ENCODE assay signal across 1 cellular context in the genomic region with DNA sequence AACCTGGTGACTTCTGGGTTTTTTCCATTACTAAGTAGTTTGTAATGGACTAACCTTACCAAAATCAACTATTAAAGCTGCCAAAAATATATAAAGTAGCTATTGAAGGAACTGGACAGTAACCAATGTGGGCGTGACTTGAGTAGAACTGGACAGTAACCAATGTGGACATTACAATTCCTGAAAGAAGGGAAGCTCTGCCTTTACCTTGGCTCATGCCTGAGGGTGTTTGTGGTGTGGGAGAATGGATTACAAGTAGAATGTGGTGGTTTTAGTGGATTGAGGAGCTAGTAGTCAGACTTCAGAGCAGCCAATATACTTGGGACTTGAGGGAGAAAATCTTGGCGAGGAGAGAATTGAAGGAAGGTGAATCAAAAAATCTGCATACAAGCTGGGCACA.
TF ChIP-seq lines count a peak whose summit lies in the region.

No MANE protein-coding gene starts in this region.

TF ChIP-seq in H1, 55 proteins besides CTCF, POLR2A, EP300 and RAD21:
- TF ChIP-seq CEBPB (IDR thresholded peaks at IDR 0.05; ENCODE audit: low read depth, low read length) (no peak), JUND (IDR thresholded peaks at IDR 0.05; ENCODE audit: low read length) (no peak), CTBP2 (IDR thresholded peaks at IDR 0.05; ENCODE audit: borderline replicate concordance, insufficient read depth, insufficient read length, low read length) (no peak), YY1 (IDR thresholded peaks at IDR 0.05; ENCODE audit: low read depth, low read length) (no peak), GTF2F1 (IDR thresholded peaks at IDR 0.05; ENCODE audit: borderline replicate concordance, low read depth, low read length) (no peak), CBX5 (IDR thresholded peaks at IDR 0.05; ENCODE audit: low read depth, low read length) (no peak), TEAD4 (IDR thresholded peaks at IDR 0.05; ENCODE audit: low read depth, low read length) (no peak), CHD7 (IDR thresholded peaks at IDR 0.05; ENCODE audit: insufficient replicate concordance, low read length) (no peak), CHD2 (IDR thresholded peaks at IDR 0.05; ENCODE audit: low read length) (no peak), MAFK (IDR thresholded peaks at IDR 0.05; ENCODE audit: low read depth, low read length) (no peak), TBP (IDR thresholded peaks at IDR 0.05; ENCODE audit: low read depth, low read length) (no peak), ATF2 (IDR thresholded peaks at IDR 0.05; ENCODE audit: low read length) (no peak), GABPA (IDR thresholded peaks at IDR 0.05; ENCODE audit: borderline replicate concordance, insufficient read depth, low read length) (no peak)
- TF ChIP-seq, protein P1, sequence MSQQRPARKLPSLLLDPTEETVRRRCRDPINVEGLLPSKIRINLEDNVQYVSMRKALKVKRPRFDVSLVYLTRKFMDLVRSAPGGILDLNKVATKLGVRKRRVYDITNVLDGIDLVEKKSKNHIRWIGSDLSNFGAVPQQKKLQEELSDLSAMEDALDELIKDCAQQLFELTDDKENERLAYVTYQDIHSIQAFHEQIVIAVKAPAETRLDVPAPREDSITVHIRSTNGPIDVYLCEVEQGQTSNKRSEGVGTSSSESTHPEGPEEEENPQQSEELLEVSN (IDR thresholded peaks at IDR 0.05) = no peak
